In genomic region chr2:168455692-168456525, GRCh38 we compare ENCODE assay signal across 1 cellular context.
TF ChIP-seq lines count a peak whose summit lies in the region.

TSS of gene CERS6 (plus strand) at chr2:168456272. CDS start at chr2:168456449, 177 bp downstream.

TF ChIP-seq in HepG2, 621 proteins besides CTCF, POLR2A, EP300 and RAD21 (continued from another document and continues in another):
- TF ChIP-seq RERE (CRISPR knock-in tag; IDR thresholded peaks at IDR 0.05; ENCODE audit: low read depth) (peak; percentile 56; the same call in 1 of the 2 replicates), ATM (IDR thresholded peaks at IDR 0.05; ENCODE audit: borderline replicate concordance) (no peak), IKZF1 (IDR thresholded peaks at IDR 0.05) (no peak), ZKSCAN5 (CRISPR knock-in tag; IDR thresholded peaks at IDR 0.05) (0 out of 2 replicates have a peak, but pooled peaks have one; percentile 67), NFE2 (CRISPR knock-in tag; IDR thresholded peaks at IDR 0.05) (peak; percentile 46; the same call in 1 of the 2 replicates), ZNF260 (CRISPR knock-in tag; IDR thresholded peaks at IDR 0.05; ENCODE audit: borderline replicate concordance, low read depth) (no peak), NFKBIZ (CRISPR knock-in tag; IDR thresholded peaks at IDR 0.05) (0 out of 2 replicates have a peak, but pooled peaks have one; percentile 71), CEBPG (CRISPR knock-in tag; IDR thresholded peaks at IDR 0.05) (peak; percentile 34; the same call in 1 of the 2 replicates), ZUFSP (CRISPR knock-in tag; IDR thresholded peaks at IDR 0.05; ENCODE audit: borderline replicate concordance) (no peak), ZNF710 (CRISPR knock-in tag; IDR thresholded peaks at IDR 0.05; ENCODE audit: borderline replicate concordance) (peak; percentile 79; the same call in 1 of the 2 replicates), CBX1 (IDR thresholded peaks at IDR 0.05; ENCODE audit: low read depth) (peak; percentile 97), NFE2L2 (IDR thresholded peaks at IDR 0.05; ENCODE audit: low read length) (no peak), ZIK1 (CRISPR knock-in tag; IDR thresholded peaks at IDR 0.05; ENCODE audit: borderline replicate concordance, low read depth) (peak; percentile 98), GMEB1 (CRISPR knock-in tag; IDR thresholded peaks at IDR 0.05; ENCODE audit: borderline replicate concordance) (no peak), ZFP41 (CRISPR knock-in tag; IDR thresholded peaks at IDR 0.05; ENCODE audit: borderline replicate concordance) (peak; percentile 97), SMC3 (IDR thresholded peaks at IDR 0.05; ENCODE audit: low read length) (no peak), STAT5B (CRISPR knock-in tag; IDR thresholded peaks at IDR 0.05) (peak; percentile 92; the same call in 1 of the 2 replicates), ZBTB49 (CRISPR knock-in tag; IDR thresholded peaks at IDR 0.05; ENCODE audit: borderline replicate concordance) (peak; percentile 72; the same call in 1 of the 2 replicates), HNRNPUL1 (IDR thresholded peaks at IDR 0.05; ENCODE audit: low read depth, low read length) (0 out of 2 replicates have a peak, but pooled peaks have one; percentile 38), SP1 (IDR thresholded peaks at IDR 0.05) (no peak), SP1 (CRISPR knock-in tag; IDR thresholded peaks at IDR 0.05) (peak; percentile 67; the same call in 1 of the 2 replicates), BRD4 (CRISPR knock-in tag; IDR thresholded peaks at IDR 0.05) (peak; percentile 75), JDP2 (CRISPR knock-in tag; IDR thresholded peaks at IDR 0.05; ENCODE audit: borderline replicate concordance) (0 out of 2 replicates have a peak, but pooled peaks have one; percentile 52), ZNF354B (CRISPR knock-in tag; IDR thresholded peaks at IDR 0.05) (peak; percentile 95), ZBTB21 (CRISPR knock-in tag; IDR thresholded peaks at IDR 0.05) (peak; percentile 43; the same call in 1 of the 2 replicates), CSRNP2 (CRISPR knock-in tag; conservative IDR thresholded peaks at IDR 0.05; ENCODE audit: low read depth) (no peak), ZBTB7B (CRISPR knock-in tag; IDR thresholded peaks at IDR 0.05) (peak; percentile 87), HCFC1 (IDR thresholded peaks at IDR 0.05; ENCODE audit: low read depth, low read length) (no peak), ZFP37 (CRISPR knock-in tag; IDR thresholded peaks at IDR 0.05; ENCODE audit: borderline replicate concordance) (peak; percentile 95; the same call in 1 of the 2 replicates), HNRNPL (IDR thresholded peaks at IDR 0.05; ENCODE audit: low read depth, low read length) (peak; percentile 93), HMG20B (CRISPR knock-in tag; conservative IDR thresholded peaks at IDR 0.05) (0 out of 2 replicates have a peak, but pooled peaks have one; percentile 72), ZNF576 (CRISPR knock-in tag; IDR thresholded peaks at IDR 0.05) (peak; percentile 89; the same call in 1 of the 2 replicates), ZSCAN29 (CRISPR knock-in tag; conservative IDR thresholded peaks at IDR 0.05) (no peak), ZNF101 (CRISPR knock-in tag; IDR thresholded peaks at IDR 0.05; ENCODE audit: borderline replicate concordance, low read depth) (peak; percentile 92; the same call in 1 of the 2 replicates), MLLT10 (CRISPR knock-in tag; IDR thresholded peaks at IDR 0.05) (no peak), FOXO4 (CRISPR knock-in tag; conservative IDR thresholded peaks at IDR 0.05) (0 out of 2 replicates have a peak, but pooled peaks have one; percentile 67), ZFP82 (CRISPR knock-in tag; IDR thresholded peaks at IDR 0.05; ENCODE audit: borderline replicate concordance) (no peak), TFE3 (CRISPR knock-in tag; IDR thresholded peaks at IDR 0.05) (peak; percentile 93), TFDP1 (CRISPR knock-in tag; IDR thresholded peaks at IDR 0.05; ENCODE audit: borderline replicate concordance) (peak; percentile 97), SMAD3 (CRISPR knock-in tag; IDR thresholded peaks at IDR 0.05) (peak; percentile 85; the same call in 1 of the 2 replicates)
